ENCODE assay signal across 22 cellular contexts in genomic region chr10:1324914-1325313, GRCh38.
"Had no signal": no experiment of that assay in that cellular context is flagged by ENCODE, and none has a peak within 500 bp of the region (broad histone marks: within the 10 kb centered on the region; RNA-seq: fewer than 3 reads in every experiment).

No MANE protein-coding gene starts in this region.

- H3K4me3 Mint-ChIP-seq: immature natural killer cell; memory B cell; natural killer cell; stimulated activated effector memory CD8-positive, alpha-beta T cell treated with anti-CD3 and anti-CD28 coated beads, Interleukin-12 subunit alpha, Interleukin-12 subunit beta, amount 100 ng/mL, for 72 hours; type B pancreatic cell had no signal

- H3K27ac ChIP-seq: ovary, psoas muscle, sigmoid colon, stomach, testis, tibial artery had no signal

- H3K4me1 Mint-ChIP-seq: immature natural killer cell; natural killer cell; stimulated activated effector memory CD8-positive, alpha-beta T cell treated with anti-CD3 and anti-CD28 coated beads, Interleukin-12 subunit alpha, Interleukin-12 subunit beta, amount 100 ng/mL, for 72 hours had no signal

- H3K27ac Mint-ChIP-seq: immature natural killer cell; memory B cell; natural killer cell; stimulated activated effector memory CD8-positive, alpha-beta T cell treated with anti-CD3 and anti-CD28 coated beads, Interleukin-12 subunit alpha, Interleukin-12 subunit beta, amount 100 ng/mL, for 72 hours; type B pancreatic cell had no signal

- H3K9me3 Mint-ChIP-seq: stimulated activated effector memory CD8-positive, alpha-beta T cell treated with anti-CD3 and anti-CD28 coated beads, Interleukin-12 subunit alpha, Interleukin-12 subunit beta, amount 100 ng/mL, for 72 hours; type B pancreatic cell had no signal

- ATAC-seq: left ventricle myocardium superior; psoas muscle; right cardiac atrium; stimulated activated effector memory CD8-positive, alpha-beta T cell treated with anti-CD3 and anti-CD28 coated beads, Interleukin-12 subunit alpha, Interleukin-12 subunit beta, amount 100 ng/mL, for 72 hours had no signal

- H3K27me3 ChIP-seq: ovary, testis had no signal

- H3K9me3 ChIP-seq: ovary, psoas muscle, sigmoid colon, stomach, testis, tibial artery had no signal

- DNase-seq: dorsolateral prefrontal cortex; effector CD4-positive, alpha-beta T cell; hypothalamus; immature natural killer cell; islet precursor cell; kidney glomerular epithelial cell; left ventricle myocardium superior; natural killer cell; occipital lobe; ovary; psoas muscle; right cardiac atrium; sigmoid colon; stimulated activated CD4-positive, alpha-beta T cell treated with anti-CD3 and anti-CD28 coated beads, Interleukin-2, amount 100 ng/mL, for 24 hours; stimulated activated CD4-positive, alpha-beta T cell treated with anti-CD3 and anti-CD28 coated beads, Interleukin-4, amount 100 ng/mL, for 24 hours; stimulated activated naive CD4-positive, alpha-beta T cell treated with Interleukin-2 at 50 U/mL for 16 hours; stomach; testis; tibial artery had no signal

- H3K4me1 ChIP-seq: psoas muscle, sigmoid colon, stomach, testis, tibial artery had no signal

- H3K36me3 Mint-ChIP-seq: immature natural killer cell; memory B cell; natural killer cell; stimulated activated effector memory CD8-positive, alpha-beta T cell treated with anti-CD3 and anti-CD28 coated beads, Interleukin-12 subunit alpha, Interleukin-12 subunit beta, amount 100 ng/mL, for 72 hours; type B pancreatic cell had no signal
